In genomic region chr11:118634435-118635236, GRCh38 we compare ENCODE assay signal across 8 cellular contexts. TPM values are rescaled to one million over a fixed set of nuclear protein-coding genes. Genes with fewer than 3 reads are reported as not detected.
DNase-seq lines count a peak whose midpoint lies in the region; ATAC-seq, FAIRE-seq and TF ChIP-seq lines count a peak whose summit lies in the region.

No MANE protein-coding gene starts in this region.

- no peaks in the 10 kb centered on the region for H3K27me3 ChIP-seq in BLaER1
- H3K27me3 ChIP-seq in body of pancreas, result no peaks in the 10 kb centered on the region
- H3K27me3 ChIP-seq in iPS-18a (ENCODE audit: control insufficient read depth, insufficient read depth, low read length), result no peaks in the 10 kb centered on the region
- H3K27me3 ChIP-seq in spleen (replicated peaks in 1 of 7), result peaks cover 0 to 11% (median 0%) of the 10 kb centered on the region in 7 donors

- H3K9ac ChIP-seq in BLaER1 (no peak overlapping the region; the same call in 1 of the 2 replicates), iPS-18a (ENCODE audit: low read length) (peak overlapping the region; percentile 86)

- H3K36me3 ChIP-seq in BLaER1, result no peaks in the 10 kb centered on the region
- no peaks in the 10 kb centered on the region for H3K36me3 ChIP-seq in body of pancreas (replicated peaks in 1 of 2; ENCODE audit: insufficient read depth in 1 of 2, low read depth in 2 of 2)
- H3K36me3 ChIP-seq in iPS-18a (ENCODE audit: control insufficient read depth, low read depth, low read length), result peaks cover 16% of the 10 kb centered on the region
- H3K36me3 ChIP-seq in spleen, result peaks cover 0 to 97% (median 20%) of the 10 kb centered on the region in 6 donors

- TF ChIP-seq CTCF in body of pancreas (IDR thresholded peaks at IDR 0.05) (peak; percentile 12 to 69 (median 41)), spleen (IDR thresholded peaks at IDR 0.05 in 8 of 11, conservative IDR thresholded peaks at IDR 0.05 in 3 of 11) (peak in 1 of 11 experiments; percentile 12)

- FAIRE-seq in GM12891 (lab: Jason Lieb, UNC), result no peak

- peak overlapping the region; percentile 70 for H3K4me2 ChIP-seq in BLaER1

- H3K4me1 ChIP-seq in BLaER1 (peaks cover 7% of the 10 kb centered on the region), body of pancreas (peaks cover 37% of the 10 kb centered on the region), iPS-18a (ENCODE audit: control insufficient read depth, low read depth, low read length) (peaks cover 20% of the 10 kb centered on the region), spleen (peaks cover 0 to 29% (median 13%) of the 10 kb centered on the region in 6 donors)

- TF ChIP-seq POLR2A in body of pancreas (IDR thresholded peaks at IDR 0.05) (peak; percentile 32 to 56 (median 40)), spleen (IDR thresholded peaks at IDR 0.05) (no peak), GM12891 (IDR thresholded peaks at IDR 0.05; ENCODE audit: low read depth, low read length) (no peak)

- no peaks in the 10 kb centered on the region for H4K20me1 ChIP-seq in BLaER1

- H3K27ac ChIP-seq in BLaER1, result no peak overlapping the region
- H3K27ac ChIP-seq in body of pancreas, result peak overlapping the region; percentile 18 to 74 (median 67)
- peak overlapping the region; percentile 74 for H3K27ac ChIP-seq in iPS-18a (ENCODE audit: low read length)
- H3K27ac ChIP-seq in spleen, result peak overlapping the region in 5 of 8 donors; percentile 1 to 42 (median 4)

- H3K9me3 ChIP-seq in BLaER1, result no peaks in the 10 kb centered on the region
- H3K9me3 ChIP-seq in body of pancreas, result no peaks in the 10 kb centered on the region
- H3K9me3 ChIP-seq in iPS-18a (ENCODE audit: control insufficient read depth, low read depth, low read length), result no peaks in the 10 kb centered on the region
- H3K9me3 ChIP-seq in spleen, result no peaks in the 10 kb centered on the region

- intact Hi-C loops in body of pancreas (cut with DNase I), result no loop called here
- intact Hi-C loops in spleen (cut with DNase I; ENCODE audit: low total_unique reads), result no loop called here

- H3K4me3 ChIP-seq in BLaER1 (no peak overlapping the region), body of pancreas (peak overlapping the region in 1 of 2 donors; percentile 1), iPS-18a (ENCODE audit: low read length) (peak overlapping the region; percentile 62), spleen (peak overlapping the region in 1 of 8 donors; percentile 50)

- peak; percentile 94 for ATAC-seq in body of pancreas
- ATAC-seq in GM18858 (IDR thresholded peaks at IDR 0.05; ENCODE audit: unreplicated experiment), result no peak
- ATAC-seq in HG03095 (IDR thresholded peaks at IDR 0.05; ENCODE audit: unreplicated experiment), result no peak

- 20 to 22% methylated on average over 20 to 33 of the region's 41 CpGs for WGBS in body of pancreas, 2 donors
- WGBS in spleen, 5 donors, result 52 to 77% (median 56%) methylated on average over 36 to 41 of the region's 41 CpGs

- DNase-seq in NCI-H128 (lab: John Stamatoyannopoulos, UW; ENCODE audit: unreplicated experiment) (peak; percentile 36), body of pancreas (peak; percentile 88 to 93 (median 90)), spleen (no peak), GM12891 (ENCODE audit: insufficient read length, low spot score) (no peak)

TF ChIP-seq in GM12891, 5 proteins besides CTCF, POLR2A, EP300 and RAD21:
- no peak for TF ChIP-seq POU2F2 (IDR thresholded peaks at IDR 0.05; ENCODE audit: low read depth, low read length)
- TF ChIP-seq POLR2AphosphoS5 (IDR thresholded peaks at IDR 0.05; ENCODE audit: low read depth, low read length), result no peak
- TF ChIP-seq PAX5 (IDR thresholded peaks at IDR 0.05; ENCODE audit: insufficient read depth, low read length, severe bottlenecking), result no peak
- TF ChIP-seq TAF1 (IDR thresholded peaks at IDR 0.05; ENCODE audit: low read depth, low read length), result no peak
- no peak for TF ChIP-seq SPI1 (IDR thresholded peaks at IDR 0.05; ENCODE audit: low read depth, low read length)

RNA-seq across cellular contexts. Expression of gene PHLDB1, which starts 27.2 kb away (rescaled TPM):
- 100 to 1,000 TPM in 1 of 2 donors, 10 to 100 TPM in 1; 71.9 to 166 TPM for total RNA-seq in body of pancreas
- 100 to 1,000 TPM in 3 of 7 donors, 10 to 100 TPM in 4; 34.7 to 162 (median 84.2) TPM for total RNA-seq in spleen
- 10 to 100 TPM; 13.0 to 70.9 (median 53.3) TPM for polyA plus RNA-seq in spleen
- 0.08 TPM for polyA plus RNA-seq in GM12891 (2012; ENCODE audit: low read depth, missing spikeins)

RNA-seq across cellular contexts. Expression of gene TREH, which starts 44.8 kb away (rescaled TPM):
- total RNA-seq in body of pancreas (1 to 10 TPM in 1 of 2 donors, not detected in 1; 2.0 TPM), spleen (not detected)
- 1 to 10 TPM in 2 of 3 donors, under 1 TPM in 1; 0.33 to 2.3 (median 2.0) TPM for polyA plus RNA-seq in spleen
- not detected for polyA plus RNA-seq in GM12891 (2012; ENCODE audit: low read depth, missing spikeins)

Comparison
In these comparisons a context has a peak if more than half of its experiments do, and no peak if none do; other contexts are left out.
1. DNase-seq: peak in NCI-H128 (single experiment) and body of pancreas (4 of 4); none in spleen (single experiment) and GM12891 (single experiment).
2. POLR2A ChIP-seq: peak in body of pancreas (3 of 3); none in spleen (0 of 3) and GM12891 (single experiment).